ENCODE assay signal across 7 cellular contexts in genomic region chr1:155704414-155704813, GRCh38. TPM values are rescaled to one million over a fixed set of nuclear protein-coding genes. Genes with fewer than 3 reads are reported as not detected.
DNase-seq lines count a peak whose midpoint lies in the region; ATAC-seq and TF ChIP-seq lines count a peak whose summit lies in the region.
"Not testable (repeated sequence)": the region's sequence is repeated elsewhere in the genome, so short reads cannot be mapped to it uniquely, and the experiment has no call there.

No MANE protein-coding gene starts in this region.

- H3K4me1 Mint-ChIP-seq in T-helper 2 cell treated with Interferon-gamma antibody and Interleukin-4, amounts not matched to agents 5 μg/mL and 100 μg/mL, for 36 hours (ENCODE audit: low read depth); brain: not testable (repeated sequence)
- H3K4me1 Mint-ChIP-seq in activated T-cell treated with anti-CD3 and anti-CD28 coated beads, Interleukin-2, amount 50 U/mL, for 72 hours (ENCODE audit: low read depth), result peaks cover 29% of the 10 kb centered on the region

- not testable (repeated sequence) for H3K27me3 Mint-ChIP-seq in T-helper 2 cell treated with Interferon-gamma antibody and Interleukin-4, amounts not matched to agents 5 μg/mL and 100 μg/mL, for 36 hours (ENCODE audit: low read depth); activated T-cell treated with anti-CD3 and anti-CD28 coated beads, Interleukin-2, amount 50 U/mL, for 72 hours (ENCODE audit: low read depth); brain

- peak; percentile 12 for DNase-seq in DMS79 (lab: John Stamatoyannopoulos, UW)
- not testable (repeated sequence) for DNase-seq in Panc1 (ENCODE audit: low read depth, low spot score); T-helper 2 cell treated with Interferon-gamma antibody and Interleukin-4, amounts not matched to agents 5 μg/mL and 100 μg/mL, for 36 hours (ENCODE audit: low spot score); activated T-cell treated with anti-CD3 and anti-CD28 coated beads, Interleukin-2, amount 50 U/mL, for 72 hours; epithelial cell of prostate (ENCODE audit: low read depth, low spot score)
- peak; percentile 5 for DNase-seq in mesenteric fat pad (ENCODE audit: low spot score)

- H3K27ac Mint-ChIP-seq in T-helper 2 cell treated with Interferon-gamma antibody and Interleukin-4, amounts not matched to agents 5 μg/mL and 100 μg/mL, for 36 hours, result peak overlapping the region; percentile 43
- peak overlapping the region; percentile 50 for H3K27ac Mint-ChIP-seq in activated T-cell treated with anti-CD3 and anti-CD28 coated beads, Interleukin-2, amount 50 U/mL, for 72 hours
- H3K27ac Mint-ChIP-seq in brain, result peak overlapping the region in 4 of 5 experiments; percentile 7 to 78 (median 40)

- ATAC-seq in Panc1, result peak; percentile 49; the same call in 1 of the 2 replicates
- peak; percentile 34 to 58 for ATAC-seq in activated T-cell treated with anti-CD3 and anti-CD28 coated beads, Interleukin-2, amount 50 U/mL, for 72 hours (replicated peaks in 1 of 2)

- H3K4me1 ChIP-seq in Panc1 (ENCODE audit: control insufficient read depth, insufficient read depth, low read length), result not testable (repeated sequence)

- POLR2A ChIA-PET in Panc1 (lab: Charles Lee), result not testable (repeated sequence)

- H3K9me3 ChIP-seq in Panc1 (ENCODE audit: control insufficient read depth, insufficient read depth, low read depth, low read length), result not testable (repeated sequence)

- H3K4me3 Mint-ChIP-seq in T-helper 2 cell treated with Interferon-gamma antibody and Interleukin-4, amounts not matched to agents 5 μg/mL and 100 μg/mL, for 36 hours; activated T-cell treated with anti-CD3 and anti-CD28 coated beads, Interleukin-2, amount 50 U/mL, for 72 hours; brain: not testable (repeated sequence)

- not testable (repeated sequence) for H3K4me3 ChIP-seq in Panc1 (ENCODE audit: low read depth in 2 of 2, low read length in 2 of 2)

- H3K27me3 ChIP-seq in Panc1 (ENCODE audit: control insufficient read depth, insufficient read depth, low read length), result not testable (repeated sequence)

- peaks cover 15% of the 10 kb centered on the region for H3K36me3 Mint-ChIP-seq in T-helper 2 cell treated with Interferon-gamma antibody and Interleukin-4, amounts not matched to agents 5 μg/mL and 100 μg/mL, for 36 hours (ENCODE audit: low read depth)
- not testable (repeated sequence) for H3K36me3 Mint-ChIP-seq in activated T-cell treated with anti-CD3 and anti-CD28 coated beads, Interleukin-2, amount 50 U/mL, for 72 hours (ENCODE audit: insufficient read depth in 2 of 2)
- peaks cover 49% of the 10 kb centered on the region for H3K36me3 Mint-ChIP-seq in brain

- not testable (repeated sequence) for H3K27ac ChIP-seq in Panc1 (ENCODE audit: low read length)
- peak overlapping the region; percentile 48 for H3K27ac ChIP-seq in epithelial cell of prostate

- H3K36me3 ChIP-seq in Panc1 (ENCODE audit: control insufficient read depth, insufficient read depth, low read length), result not testable (repeated sequence)

- BruUV-seq in Panc1 (replicated peaks; lab: Mats Ljungman, UMichigan), result not testable (repeated sequence)

- H3K9me3 Mint-ChIP-seq in T-helper 2 cell treated with Interferon-gamma antibody and Interleukin-4, amounts not matched to agents 5 μg/mL and 100 μg/mL, for 36 hours; activated T-cell treated with anti-CD3 and anti-CD28 coated beads, Interleukin-2, amount 50 U/mL, for 72 hours: not testable (repeated sequence)
- peaks cover 2 to 19% (median 15%) of the 10 kb centered on the region in 5 experiments for H3K9me3 Mint-ChIP-seq in brain

- CTCF ChIA-PET in Panc1 (lab: Charles Lee), result not testable (repeated sequence)

- intact Hi-C loops in Panc1 (cut with micrococcal nuclease; ENCODE audit: unreplicated experiment), result not testable (repeated sequence)

- TF ChIP-seq CTCF in Panc1 (IDR thresholded peaks at IDR 0.05); brain (conservative IDR thresholded peaks at IDR 0.05): not testable (repeated sequence)

- in situ Hi-C loops in Panc1 (cut with HindIII; ENCODE audit: low pct_unique_long_range_greater_than_20kb, low sequenced_read_pairs), result not testable (repeated sequence)

RNA-seq across cellular contexts. Expression of gene DAP3, which starts 15.5 kb away (rescaled TPM):
- 136 TPM for total RNA-seq in Panc1 (2021; ENCODE audit: unreplicated experiment)
- 171 TPM for polyA plus RNA-seq in Panc1 (2012; ENCODE audit: insufficient read length)
- 100 to 1,000 TPM; 123 to 135 TPM for total RNA-seq in activated T-cell treated with anti-CD3 and anti-CD28 coated beads, Interleukin-2, amount 50 U/mL, for 72 hours
- 82.4 TPM for polyA plus RNA-seq in brain (ENCODE audit: insufficient read depth, low read depth, low replicate concordance)
- 94.6 TPM for total RNA-seq in mesenteric fat pad

RNA-seq across cellular contexts. Expression of gene YY1AP1, which starts 15.8 kb away (rescaled TPM):
- total RNA-seq in Panc1 (2021; ENCODE audit: unreplicated experiment) (58.7 TPM), mesenteric fat pad (62.5 TPM)
- polyA plus RNA-seq in Panc1 (2012; ENCODE audit: insufficient read length), result 35.6 TPM
- total RNA-seq in activated T-cell treated with anti-CD3 and anti-CD28 coated beads, Interleukin-2, amount 50 U/mL, for 72 hours, result 10 to 100 TPM; 94.5 to 98.9 TPM
- polyA plus RNA-seq in brain (ENCODE audit: insufficient read depth, low read depth, low replicate concordance), result 70.1 TPM
